ENCODE assay signal across 9 cellular contexts in genomic region chrX:17655232-17656034, GRCh38.
A peak's percentile ranks its signal among the peaks of the same experiment; 100 is the strongest.
DNase-seq lines count a peak whose midpoint lies in the region; ATAC-seq, FAIRE-seq and TF ChIP-seq lines count a peak whose summit lies in the region.
"Had no signal": no experiment of that assay in that cellular context is flagged by ENCODE, and none has a peak within 500 bp of the region (broad histone marks: within the 10 kb centered on the region; RNA-seq: fewer than 3 reads in every experiment).

No MANE protein-coding gene starts in this region.

- TF ChIP-seq RAD21 in H1 (IDR thresholded peaks at IDR 0.05 in 1 of 2, conservative IDR thresholded peaks at IDR 0.05 in 1 of 2; ENCODE audit: low read depth in 2 of 2, low read length in 2 of 2): no peak

- H3K4me1 Mint-ChIP-seq in naive thymus-derived CD4-positive, alpha-beta T cell: peaks cover 8 to 32% (median 29%) of the 10 kb centered on the region in 7 donors

- no peak overlapping the region for H3K14ac ChIP-seq in H1 (ENCODE audit: insufficient read length)

- 0 out of 7 replicates have a peak overlapping the region, but pooled peaks of 1 of the 4 experiments have one; percentile 13 for H3K9ac ChIP-seq in H1 (replicated peaks in 1 of 4; ENCODE audit: extremely low read depth in 1 of 4, low read depth in 3 of 4, low read length in 3 of 4)

- no peak overlapping the region for H2AFZ ChIP-seq in H1 (ENCODE audit: low read length)

- H3K27me3 ChIP-seq in H1 (replicated peaks in 1 of 4; ENCODE audit: control insufficient read depth in 3 of 4, extremely low read depth in 1 of 4, insufficient read depth in 3 of 4, low read length in 3 of 4) (peaks cover 2 to 40% (median 22%) of the 10 kb centered on the region in 4 experiments; a peak in 6 of 7 replicates), aorta (ENCODE audit: control insufficient read depth in 1 of 2, insufficient read depth in 2 of 2, low read length in 1 of 2) (no peaks in the 10 kb centered on the region)
- no peaks in the 10 kb centered on the region for H3K27me3 ChIP-seq in naive thymus-derived CD4-positive, alpha-beta T cell (ENCODE audit: control insufficient read depth in 2 of 2, insufficient read depth in 2 of 2, low read length in 2 of 2)

- TF ChIP-seq POLR2A in H1 (IDR thresholded peaks at IDR 0.05; ENCODE audit: control extremely low read depth in 1 of 2, low read depth in 2 of 2, low read length in 2 of 2): no peak

- peaks cover 4% of the 10 kb centered on the region; the same call in 1 of the 2 replicates for H3K23me2 ChIP-seq in H1 (ENCODE audit: low read depth, low read length)

- H3K9me3 Mint-ChIP-seq in naive thymus-derived CD4-positive, alpha-beta T cell: peaks cover 0 to 10% (median 0%) of the 10 kb centered on the region in 11 donors

- no peak for TF ChIP-seq EP300 in H1 (IDR thresholded peaks at IDR 0.05; ENCODE audit: borderline replicate concordance in 1 of 2, low read depth in 2 of 2, low read length in 2 of 2)

- H3K36me3 Mint-ChIP-seq in naive thymus-derived CD4-positive, alpha-beta T cell: peaks cover 0 to 7% (median 0%) of the 10 kb centered on the region in 5 donors

- no peak overlapping the region for H3K4ac ChIP-seq in H1 (replicated peaks; ENCODE audit: insufficient read length, low read depth, low read length)

- H3K27me3 Mint-ChIP-seq in naive thymus-derived CD4-positive, alpha-beta T cell: no peaks in the 10 kb centered on the region

- POLR2A ChIA-PET in H1 (lab: Charles Lee; ENCODE audit: partially characterized antibody): no interaction called here
- POLR2A ChIA-PET in naive thymus-derived CD4-positive, alpha-beta T cell (lab: Charles Lee): interaction anchor here (0.6 kb wide), 1 partner anchor 982 kb away, joined by 3 read pairs; no protein-coding TSS in a partner anchor

- no peaks in the 10 kb centered on the region for H3K79me1 ChIP-seq in H1 (ENCODE audit: low read depth, low read length)

- H3K23ac ChIP-seq in H1 (ENCODE audit: insufficient read length): no peak overlapping the region

- H3K27ac ChIP-seq in H1 (ENCODE audit: low read depth, low read length) (no peak overlapping the region), aorta (ENCODE audit: low read depth in 1 of 2, low read length in 2 of 2) (peak overlapping the region in 1 of 2 donors; percentile 5)
- H3K27ac ChIP-seq in naive thymus-derived CD4-positive, alpha-beta T cell (ENCODE audit: low read depth, low read length): no peak overlapping the region

- peak; percentile 2 for DNase-seq in stimulated activated CD4-positive, alpha-beta T cell treated with anti-CD3 and anti-CD28 coated beads, Interleukin-12 subunit alpha, Interleukin-12 subunit beta, amount 100 ng/mL, for 4 hours
- no peak for DNase-seq in stimulated activated CD4-positive, alpha-beta T cell treated with anti-CD3 and anti-CD28 coated beads, Interleukin-2, amount 100 ng/mL, for 48 hours
- DNase-seq in H1 (ENCODE audit: low read depth in 1 of 2, low spot score in 2 of 2) (peak in 1 of 2 experiments; percentile 54), aorta (peak in 1 of 2 donors; percentile 52), AML-193 (lab: John Stamatoyannopoulos, UW) (no peak), NCI-H526 (lab: John Stamatoyannopoulos, UW) (no peak)
- DNase-seq in naive thymus-derived CD4-positive, alpha-beta T cell: peak in 3 of 9 donors; percentile 4 to 24 (median 8)
- DNase-seq: NCI-H2029 had no signal

- no peak overlapping the region for H4K5ac ChIP-seq in H1 (ENCODE audit: insufficient read length, low read depth, low read length)

- H2AK5ac ChIP-seq in H1 (ENCODE audit: low read depth, low read length): no peak overlapping the region

- no peak overlapping the region for H3K56ac ChIP-seq in H1 (replicated peaks; ENCODE audit: insufficient read length, low read depth, low read length)

- H2BK12ac ChIP-seq in H1 (ENCODE audit: low read depth, low read length): no peak overlapping the region

- CTCF ChIA-PET in H1 (lab: Charles Lee; ENCODE audit: partially characterized antibody): interaction anchor here (0.8 to 1.3 kb wide), 3 partner anchors 35 to 413 kb away, joined by 3 read pairs; no protein-coding TSS in a partner anchor
- CTCF ChIA-PET in naive thymus-derived CD4-positive, alpha-beta T cell (lab: Charles Lee): no interaction called here

- no peak overlapping the region for H2BK5ac ChIP-seq in H1 (ENCODE audit: low read depth, low read length)

- H3K4me1 ChIP-seq in H1 (replicated peaks in 1 of 4; ENCODE audit: control insufficient read depth in 3 of 4, insufficient read depth in 4 of 4, low read length in 3 of 4) (peaks cover 0 to 8% (median under 1%) of the 10 kb centered on the region in 4 experiments; a peak in 5 of 7 replicates), aorta (ENCODE audit: control insufficient read depth in 1 of 2, insufficient read depth in 2 of 2, low read length in 2 of 2) (peaks cover 0 to 4% of the 10 kb centered on the region in 2 donors)
- peaks cover 7 to 20% of the 10 kb centered on the region in 2 donors for H3K4me1 ChIP-seq in naive thymus-derived CD4-positive, alpha-beta T cell (ENCODE audit: control insufficient read depth in 2 of 2, insufficient read depth in 2 of 2, low read length in 2 of 2)

- H3K79me2 ChIP-seq in H1 (ENCODE audit: control insufficient read depth in 1 of 2, insufficient read depth in 2 of 2, low read length in 2 of 2): no peaks in the 10 kb centered on the region

- H3K4me3 ChIP-seq in H1 (ENCODE audit: extremely low read depth in 1 of 4, insufficient read depth in 2 of 4, low read depth in 3 of 4, low read length in 4 of 4) (peak overlapping the region; percentile 19 to 59 (median 35)), aorta (ENCODE audit: low read length in 2 of 2) (peak overlapping the region; percentile 26 to 35)
- peak overlapping the region; percentile 30 for H3K4me3 ChIP-seq in naive thymus-derived CD4-positive, alpha-beta T cell (ENCODE audit: low read length)

- no peak for FAIRE-seq in H1 (lab: Jason Lieb, UNC)

- H4K8ac ChIP-seq in H1 (ENCODE audit: extremely low read depth, insufficient read depth, low read length): 0 out of 2 replicates have a peak overlapping the region, but pooled peaks have one; percentile 5

- peak overlapping the region in 6 of 9 donors; percentile 4 to 89 (median 46) for H3K27ac Mint-ChIP-seq in naive thymus-derived CD4-positive, alpha-beta T cell

- H3K4me3 Mint-ChIP-seq in naive thymus-derived CD4-positive, alpha-beta T cell: peak overlapping the region; percentile 74 to 92 (median 88)

- H3K18ac ChIP-seq in H1 (ENCODE audit: extremely low read depth, low read length): no peak overlapping the region

- intact Hi-C loops in naive thymus-derived CD4-positive, alpha-beta T cell (cut with micrococcal nuclease): loop anchor here in 1 of 2 donors (2.0 kb wide), 1 partner anchor 23 kb away; no protein-coding TSS in a partner anchor
- intact Hi-C loops in aorta (cut with DNase I): no loop called here

- no peak for TF ChIP-seq CTCF in H1 (IDR thresholded peaks at IDR 0.05; ENCODE audit: control extremely low read depth in 1 of 3, insufficient read depth in 1 of 3, low read depth in 1 of 3, low read length in 3 of 3)

- WGBS in H1 (ENCODE audit: extremely low coverage in 1 of 2, insufficient coverage in 1 of 2, insufficient read length in 1 of 2, insufficient replicate concordance in 2 of 2, low coverage in 1 of 2, low lambda C conversion rate in 2 of 2, missing lambda C conversion rate in 1 of 2), 2 experiments: 2% methylated on average over 23 of the region's 48 CpGs; no CpG with 5 or more reads in 1 of the 2 experiments
- WGBS in aorta, 2 donors: 2 to 37% methylated on average over 46 to 48 of the region's 48 CpGs

- peak overlapping the region; percentile 77 to 90 for H3K4me2 ChIP-seq in H1 (ENCODE audit: insufficient read depth in 1 of 2, low read depth in 2 of 2, low read length in 2 of 2)

- H3K36me3 ChIP-seq in H1 (ENCODE audit: control insufficient read depth in 2 of 4, insufficient read depth in 4 of 4, low read length in 3 of 4) (no peaks in the 10 kb centered on the region), aorta (ENCODE audit: control insufficient read depth in 1 of 2, insufficient read depth in 2 of 2, low read length in 1 of 2) (no peaks in the 10 kb centered on the region)
- H3K36me3 ChIP-seq in naive thymus-derived CD4-positive, alpha-beta T cell (ENCODE audit: control insufficient read depth in 2 of 3, insufficient read depth in 3 of 3, low read length in 3 of 3): no peaks in the 10 kb centered on the region

- H3K9me3 ChIP-seq in H1 (ENCODE audit: insufficient read depth in 2 of 2, low read depth in 1 of 2, low read length in 1 of 2) (no peaks in the 10 kb centered on the region), aorta (ENCODE audit: control insufficient read depth, low read length) (no peaks in the 10 kb centered on the region)
- no peaks in the 10 kb centered on the region for H3K9me3 ChIP-seq in naive thymus-derived CD4-positive, alpha-beta T cell (ENCODE audit: control insufficient read depth in 2 of 3, low read length in 3 of 3)

- H4K20me1 ChIP-seq in H1 (replicated peaks in 1 of 2; ENCODE audit: control insufficient read depth in 1 of 2, insufficient read depth in 2 of 2, low read length in 2 of 2): peaks cover 2 to 6% of the 10 kb centered on the region in 2 experiments

- H4K91ac ChIP-seq in H1 (replicated peaks; ENCODE audit: insufficient read length, low read length): no peak overlapping the region

- ATAC-seq in naive thymus-derived CD4-positive, alpha-beta T cell: peak; percentile 40
- peak; percentile 26 for ATAC-seq in aorta (ENCODE audit: low FRiP score)
- ATAC-seq in GM18861 (IDR thresholded peaks at IDR 0.05; ENCODE audit: unreplicated experiment): no peak

- H2BK20ac ChIP-seq in H1 (ENCODE audit: low read length): no peak overlapping the region

- no peak overlapping the region for H2BK15ac ChIP-seq in H1 (ENCODE audit: low read length)

- no peak overlapping the region for H2BK120ac ChIP-seq in H1 (replicated peaks; ENCODE audit: low read depth, low read length)

TF ChIP-seq in H1, 55 proteins besides CTCF, POLR2A, EP300 and RAD21 (continues in another document):
- TF ChIP-seq CTBP2 (IDR thresholded peaks at IDR 0.05; ENCODE audit: borderline replicate concordance, insufficient read depth, insufficient read length, low read length): no peak
- no peak for TF ChIP-seq MAX (IDR thresholded peaks at IDR 0.05)
- TF ChIP-seq ZNF274 (IDR thresholded peaks at IDR 0.05; ENCODE audit: borderline replicate concordance, extremely low read depth, low read length): no peak
- no peak for TF ChIP-seq CBX5 (IDR thresholded peaks at IDR 0.05; ENCODE audit: low read depth, low read length)
- no peak for TF ChIP-seq TAF1 (IDR thresholded peaks at IDR 0.05; ENCODE audit: low read depth, low read length)
- TF ChIP-seq KDM1A (IDR thresholded peaks at IDR 0.05; ENCODE audit: borderline replicate concordance, low read length): no peak
- TF ChIP-seq SRF (IDR thresholded peaks at IDR 0.05; ENCODE audit: low read depth, low read length): no peak
- TF ChIP-seq HDAC2 (IDR thresholded peaks at IDR 0.05; ENCODE audit: borderline replicate concordance in 1 of 2, low read depth in 2 of 2, low read length in 2 of 2): no peak
- TF ChIP-seq CREB1 (IDR thresholded peaks at IDR 0.05): no peak
